8 cellular contexts compared by ENCODE assay signal in the genomic region with DNA sequence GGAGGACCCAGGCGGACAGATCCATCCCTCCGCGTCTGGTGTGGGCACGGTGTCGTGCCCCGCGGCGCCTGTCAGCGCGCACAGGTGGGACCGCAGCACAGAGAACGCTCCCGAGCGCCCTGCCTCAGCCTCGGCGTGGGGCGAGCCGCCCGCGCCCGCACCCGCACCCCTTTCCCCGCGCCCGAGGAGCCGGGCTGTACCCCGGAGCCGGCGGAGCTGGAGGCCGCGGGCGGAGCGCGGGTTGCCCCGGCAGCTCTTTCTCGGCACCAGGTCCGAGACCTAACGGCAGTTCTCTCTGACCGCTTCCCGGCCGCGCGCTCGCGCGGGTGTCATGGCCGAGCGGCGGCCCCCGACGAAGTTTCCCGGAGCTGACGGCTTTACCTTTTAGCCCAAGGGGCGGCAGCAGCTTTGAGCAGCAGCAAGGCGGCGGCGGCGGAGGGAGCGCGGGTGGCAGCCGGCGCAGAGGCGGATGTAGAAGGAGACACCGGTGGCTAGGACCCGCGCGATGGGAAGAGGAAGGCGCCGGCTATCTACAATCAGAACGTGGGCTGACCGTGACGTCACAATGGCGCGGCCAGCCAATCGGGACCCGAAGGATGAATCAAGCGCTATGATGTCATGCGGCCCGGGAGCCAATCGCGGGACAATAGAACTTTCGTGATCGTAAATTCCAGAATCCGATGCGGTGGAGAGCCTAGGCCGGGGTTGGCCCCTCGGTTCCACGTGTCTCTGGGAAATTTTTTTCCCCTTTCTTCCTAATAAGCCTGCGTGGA. TPM values are rescaled to one million over a fixed set of nuclear protein-coding genes. Genes with fewer than 3 reads are reported as not detected.
DNase-seq lines count a peak whose midpoint lies in the region; ATAC-seq and TF ChIP-seq lines count a peak whose summit lies in the region.

A gene with protein sequence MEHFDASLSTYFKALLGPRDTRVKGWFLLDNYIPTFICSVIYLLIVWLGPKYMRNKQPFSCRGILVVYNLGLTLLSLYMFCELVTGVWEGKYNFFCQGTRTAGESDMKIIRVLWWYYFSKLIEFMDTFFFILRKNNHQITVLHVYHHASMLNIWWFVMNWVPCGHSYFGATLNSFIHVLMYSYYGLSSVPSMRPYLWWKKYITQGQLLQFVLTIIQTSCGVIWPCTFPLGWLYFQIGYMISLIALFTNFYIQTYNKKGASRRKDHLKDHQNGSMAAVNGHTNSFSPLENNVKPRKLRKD (minus strand): TSS at position 515 of the 773 bp plus-strand sequence. CDS start 53,251 bp downstream, outside the sequence.

- peaks cover 20% of the 10 kb centered on the region for H3K4me1 ChIP-seq in PC-9 (replicated peaks; ENCODE audit: insufficient read depth)
- H3K4me1 ChIP-seq in esophagus (ENCODE audit: control insufficient read depth in 2 of 2, insufficient read depth in 2 of 2, low read length in 1 of 2), result no peaks in the 10 kb centered on the region

- BruUV-seq in PC-9 (replicated peaks; lab: Mats Ljungman, UMichigan), result TSS peak; percentile 32

- intact Hi-C loops in PC-9 (cut with micrococcal nuclease; ENCODE audit: unreplicated experiment), result loop anchor here (2.0 kb wide), 1 partner anchor 88 kb away; no protein-coding TSS in a partner anchor

- H3K4me2 ChIP-seq in PC-9, result peak within 1 kb of the TSS; percentile 89

- TF ChIP-seq CTCF in PC-9 (conservative IDR thresholded peaks at IDR 0.05), result no peak

- DNase-seq in DMS 273 treated with DMSO at 0.1 percent for 48 hours (lab: John Stamatoyannopoulos, UW), result peak; percentile 91
- peak; percentile 95 for DNase-seq in Jurkat, Clone E6-1 (ENCODE audit: low read depth, low spot score)
- DNase-seq in PC-9, result peak; percentile 81 to 93
- DNase-seq in activated T-cell treated with anti-CD3 and anti-CD28 coated beads, Interleukin-2, amount 50 U/mL, for 24 hours, result peak; percentile 97
- DNase-seq in myocyte (ENCODE audit: low read depth), result peak; percentile 99
- peak; percentile 86 to 95 for DNase-seq in stimulated activated CD8-positive, alpha-beta memory T cell treated with anti-CD3 and anti-CD28 coated beads, Interleukin-7, amount 100 ng/mL, for 48 hours (ENCODE audit: extremely low read depth in 1 of 2, low read depth in 1 of 2)

- peaks cover 13% of the 10 kb centered on the region; the same call in 1 of the 2 replicates for H3F3A ChIP-seq in PC-9 (ENCODE audit: insufficient read depth, low read depth)

- CTCF ChIA-PET in PC-9 (lab: Charles Lee), result no interaction called here

- H3K9me3 ChIP-seq in PC-9 (ENCODE audit: insufficient read depth, low read depth), result no peaks in the 10 kb centered on the region
- H3K9me3 ChIP-seq in esophagus (ENCODE audit: control insufficient read depth in 2 of 2, insufficient read depth in 1 of 2, low read depth in 1 of 2, low read length in 1 of 2), result no peaks in the 10 kb centered on the region

- peak within 1 kb of the TSS; percentile 94 for H3K4me3 Mint-ChIP-seq in activated T-cell treated with anti-CD3 and anti-CD28 coated beads, Interleukin-2, amount 50 U/mL, for 24 hours

- H2AFZ ChIP-seq in PC-9, result peak within 1 kb of the TSS; percentile 98

- H3K4me3 ChIP-seq in Jurkat, Clone E6-1 (ENCODE audit: low read length), result peak within 1 kb of the TSS; percentile 90
- peak within 1 kb of the TSS; percentile 73 for H3K4me3 ChIP-seq in PC-9
- H3K4me3 ChIP-seq in esophagus (ENCODE audit: low read depth in 1 of 2, low read length in 2 of 2), result peak within 1 kb of the TSS; percentile 82 to 95

- no peaks in the 10 kb centered on the region for H3K36me3 ChIP-seq in PC-9 (ENCODE audit: low read depth)
- no peaks in the 10 kb centered on the region for H3K36me3 ChIP-seq in esophagus (ENCODE audit: control insufficient read depth in 2 of 2, insufficient read depth in 2 of 2, low read length in 1 of 2)

- peaks cover 52% of the 10 kb centered on the region for H3K79me2 ChIP-seq in PC-9 (ENCODE audit: low read depth)

- ATAC-seq in GM21576 (IDR thresholded peaks at IDR 0.05; ENCODE audit: unreplicated experiment), result peak; percentile 74

- H3K9me3 Mint-ChIP-seq in activated T-cell treated with anti-CD3 and anti-CD28 coated beads, Interleukin-2, amount 50 U/mL, for 24 hours, result no peaks in the 10 kb centered on the region

- H3K4me1 Mint-ChIP-seq in activated T-cell treated with anti-CD3 and anti-CD28 coated beads, Interleukin-2, amount 50 U/mL, for 24 hours (ENCODE audit: low read depth), result peaks cover 47% of the 10 kb centered on the region

- H3K27me3 ChIP-seq in PC-9 (ENCODE audit: insufficient read depth, low read depth) (no peaks in the 10 kb centered on the region), esophagus (ENCODE audit: control insufficient read depth in 1 of 2, insufficient read depth in 2 of 2, low read length in 2 of 2) (no peaks in the 10 kb centered on the region)

- no peaks in the 10 kb centered on the region for H3K9me2 ChIP-seq in PC-9 (ENCODE audit: insufficient read depth)

- WGBS in esophagus, 2 donors, result 0 to 1% methylated on average over 89 of the region's 89 CpGs

- H3K27me3 Mint-ChIP-seq in activated T-cell treated with anti-CD3 and anti-CD28 coated beads, Interleukin-2, amount 50 U/mL, for 24 hours, result no peaks in the 10 kb centered on the region

- peak within 1 kb of the TSS; percentile 54 for H3K27ac ChIP-seq in PC-9
- peak within 1 kb of the TSS; percentile 89 to 97 for H3K27ac ChIP-seq in esophagus (ENCODE audit: low read depth in 2 of 2, low read length in 1 of 2)

- peaks cover 47% of the 10 kb centered on the region for H3K36me3 Mint-ChIP-seq in activated T-cell treated with anti-CD3 and anti-CD28 coated beads, Interleukin-2, amount 50 U/mL, for 24 hours (ENCODE audit: low read depth)

- H3K27ac Mint-ChIP-seq in activated T-cell treated with anti-CD3 and anti-CD28 coated beads, Interleukin-2, amount 50 U/mL, for 24 hours, result peak within 1 kb of the TSS; percentile 95

- peaks cover 21% of the 10 kb centered on the region for H4K20me1 ChIP-seq in PC-9 (ENCODE audit: insufficient read depth)

- POLR2A ChIA-PET in PC-9 (lab: Charles Lee; ENCODE audit: unreplicated experiment), result interaction anchor here (0.6 to 0.7 kb wide), 3 partner anchors 11 to 176 kb away, joined by 3 to 7 read pairs (median 4); no protein-coding TSS in a partner anchor

RNA-seq across cellular contexts. Expression of the gene that starts here (rescaled TPM):
- polyA plus RNA-seq in Jurkat, Clone E6-1 (2012; ENCODE audit: insufficient read depth, insufficient read length), result 363 TPM
- total RNA-seq in PC-9 (2021), result 71.3 and 108 TPM in 2 replicates
- 10 to 100 TPM in 1 of 2 donors, 1 to 10 TPM in 1; 9.5 to 20.1 TPM for polyA plus RNA-seq in esophagus
- 29.7 and 50.8 TPM in 2 replicates for total RNA-seq in myocyte
- polyA plus RNA-seq in myocyte (2012), result 38.5 TPM

Comparison
In these comparisons a context has a peak if more than half of its experiments do, and no peak if none do; other contexts are left out.
1. Peak in every context shown above with its lines: DNase-seq, ATAC-seq, H3K4me3 ChIP-seq and H3K27ac ChIP-seq.